Comparison of ENCODE assay signal across 1 cellular context in the genomic region with DNA sequence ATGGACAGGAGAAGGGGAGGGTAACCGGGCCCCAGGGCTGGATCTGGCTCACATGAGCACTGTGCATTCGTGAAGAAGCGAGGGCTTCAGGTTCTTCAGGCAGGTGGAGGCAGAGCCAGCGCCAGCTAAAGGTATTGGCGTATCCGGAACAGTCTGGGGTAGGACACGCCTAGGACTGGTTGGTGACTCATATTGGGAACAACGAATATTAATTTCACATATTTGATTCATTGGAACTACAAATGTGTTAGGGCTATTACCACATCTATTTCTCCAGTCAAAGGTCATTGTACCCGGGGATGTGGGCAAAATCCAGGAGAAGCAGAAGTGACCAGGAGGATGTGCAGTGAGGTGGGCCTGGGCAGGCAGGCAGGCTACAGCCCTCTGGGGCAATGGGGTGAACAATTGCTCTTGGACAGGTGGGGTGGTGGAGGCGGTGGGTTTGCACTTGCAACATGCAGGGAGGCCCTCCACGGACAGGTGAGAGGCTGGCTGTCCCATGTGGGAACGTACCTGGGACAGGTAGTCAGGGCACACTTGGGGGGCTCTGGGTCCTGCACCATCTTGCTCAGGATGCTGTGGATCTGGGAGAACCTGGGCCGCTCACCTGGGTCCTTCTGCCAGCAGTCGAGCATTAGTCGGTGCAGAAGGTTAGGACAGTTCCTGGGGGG.
TF ChIP-seq lines count a peak whose summit lies in the region.

No MANE protein-coding gene starts in this region.

TF ChIP-seq in HepG2, 621 proteins besides CTCF, POLR2A, EP300 and RAD21:
- no peak for TF ChIP-seq ZNF556 (CRISPR knock-in tag; IDR thresholded peaks at IDR 0.05; ENCODE audit: borderline replicate concordance)
- TF ChIP-seq, protein P1, sequence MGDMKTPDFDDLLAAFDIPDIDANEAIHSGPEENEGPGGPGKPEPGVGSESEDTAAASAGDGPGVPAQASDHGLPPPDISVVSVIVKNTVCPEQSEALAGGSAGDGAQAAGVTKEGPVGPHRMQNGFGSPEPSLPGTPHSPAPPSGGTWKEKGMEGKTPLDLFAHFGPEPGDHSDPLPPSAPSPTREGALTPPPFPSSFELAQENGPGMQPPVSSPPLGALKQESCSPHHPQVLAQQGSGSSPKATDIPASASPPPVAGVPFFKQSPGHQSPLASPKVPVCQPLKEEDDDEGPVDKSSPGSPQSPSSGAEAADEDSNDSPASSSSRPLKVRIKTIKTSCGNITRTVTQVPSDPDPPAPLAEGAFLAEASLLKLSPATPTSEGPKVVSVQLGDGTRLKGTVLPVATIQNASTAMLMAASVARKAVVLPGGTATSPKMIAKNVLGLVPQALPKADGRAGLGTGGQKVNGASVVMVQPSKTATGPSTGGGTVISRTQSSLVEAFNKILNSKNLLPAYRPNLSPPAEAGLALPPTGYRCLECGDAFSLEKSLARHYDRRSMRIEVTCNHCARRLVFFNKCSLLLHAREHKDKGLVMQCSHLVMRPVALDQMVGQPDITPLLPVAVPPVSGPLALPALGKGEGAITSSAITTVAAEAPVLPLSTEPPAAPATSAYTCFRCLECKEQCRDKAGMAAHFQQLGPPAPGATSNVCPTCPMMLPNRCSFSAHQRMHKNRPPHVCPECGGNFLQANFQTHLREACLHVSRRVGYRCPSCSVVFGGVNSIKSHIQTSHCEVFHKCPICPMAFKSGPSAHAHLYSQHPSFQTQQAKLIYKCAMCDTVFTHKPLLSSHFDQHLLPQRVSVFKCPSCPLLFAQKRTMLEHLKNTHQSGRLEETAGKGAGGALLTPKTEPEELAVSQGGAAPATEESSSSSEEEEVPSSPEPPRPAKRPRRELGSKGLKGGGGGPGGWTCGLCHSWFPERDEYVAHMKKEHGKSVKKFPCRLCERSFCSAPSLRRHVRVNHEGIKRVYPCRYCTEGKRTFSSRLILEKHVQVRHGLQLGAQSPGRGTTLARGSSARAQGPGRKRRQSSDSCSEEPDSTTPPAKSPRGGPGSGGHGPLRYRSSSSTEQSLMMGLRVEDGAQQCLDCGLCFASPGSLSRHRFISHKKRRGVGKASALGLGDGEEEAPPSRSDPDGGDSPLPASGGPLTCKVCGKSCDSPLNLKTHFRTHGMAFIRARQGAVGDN (CRISPR knock-in tag; IDR thresholded peaks at IDR 0.05): peak; percentile 47; the same call in 1 of the 2 replicates
